In genomic region chr4:156654410-156654809, GRCh38 we compare ENCODE assay signal across 33 cellular contexts.
DNase-seq lines count a peak whose midpoint lies in the region; ATAC-seq, FAIRE-seq and TF ChIP-seq lines count a peak whose summit lies in the region.
"Had no signal": no experiment of that assay in that cellular context is flagged by ENCODE, and none has a peak within 500 bp of the region (broad histone marks: within the 10 kb centered on the region; RNA-seq: fewer than 3 reads in every experiment).

No MANE protein-coding gene starts in this region.

- H3K4me3 Mint-ChIP-seq in MCF 10A (ENCODE audit: unreplicated experiment) (no peak overlapping the region), astrocyte (ENCODE audit: unreplicated experiment) (no peak overlapping the region)
- H3K4me3 Mint-ChIP-seq in activated CD4-positive, alpha-beta memory T cell treated with anti-CD3 and anti-CD28 coated beads, Interleukin-2, amount 10 ng/mL, durations not matched to agents 7 days and 5 days: no peak overlapping the region
- H3K4me3 Mint-ChIP-seq: activated naive CD4-positive, alpha-beta T cell treated with anti-CD3 and anti-CD28 coated beads, Interleukin-2, amount 10 ng/mL, durations not matched to agents 7 days and 5 days; H9; natural killer cell treated with Interleukin-12 subunit alpha and Interleukin-12 subunit beta and Interleukin-15 and Interleukin-18, amount 100 ng/mL, for 72 hours; stimulated activated memory B cell treated with anti-CD40 and anti-IgM and Interleukin-4, amounts not matched to agents 10 μg/mL and 1 μg/mL and 100 μg/mL, for 72 hours; T-cell had no signal

- H3K79me2 ChIP-seq in mammary epithelial cell (ENCODE audit: insufficient read depth, low read length) (no peaks in the 10 kb centered on the region), astrocyte (ENCODE audit: insufficient read depth, low read length) (no peaks in the 10 kb centered on the region)

- H2AFZ ChIP-seq in mammary epithelial cell (ENCODE audit: low read depth, low read length) (no peak overlapping the region), astrocyte (ENCODE audit: low read depth, low read length) (no peak overlapping the region)

- no peak for TF ChIP-seq CTCF in MCF 10A (IDR thresholded peaks at IDR 0.05; ENCODE audit: unreplicated experiment)
- no peak for TF ChIP-seq CTCF in mammary epithelial cell (conservative IDR thresholded peaks at IDR 0.05 in 1 of 2, IDR thresholded peaks at IDR 0.05 in 1 of 2; ENCODE audit: extremely low read depth in 1 of 2, insufficient read depth in 1 of 2, low read depth in 1 of 2, low read length in 2 of 2)
- TF ChIP-seq CTCF in astrocyte (IDR thresholded peaks at IDR 0.05; ENCODE audit: insufficient read depth, low read depth, low read length): no peak

- H3K36me3 ChIP-seq in mammary epithelial cell (ENCODE audit: insufficient read depth, low read length): no peaks in the 10 kb centered on the region
- no peaks in the 10 kb centered on the region for H3K36me3 ChIP-seq in astrocyte (ENCODE audit: insufficient read depth, low read length)
- H3K36me3 ChIP-seq: BE2C, gastroesophageal sphincter, ovary, spleen had no signal

- peaks cover 7% of the 10 kb centered on the region for H3K4me1 Mint-ChIP-seq in MCF 10A (ENCODE audit: insufficient read depth, unreplicated experiment)
- H3K4me1 Mint-ChIP-seq in astrocyte (ENCODE audit: low read depth, unreplicated experiment): peaks cover 3% of the 10 kb centered on the region
- H3K4me1 Mint-ChIP-seq in activated CD4-positive, alpha-beta memory T cell treated with anti-CD3 and anti-CD28 coated beads, Interleukin-2, amount 10 ng/mL, durations not matched to agents 7 days and 5 days: no peaks in the 10 kb centered on the region
- H3K4me1 Mint-ChIP-seq: activated naive CD4-positive, alpha-beta T cell treated with anti-CD3 and anti-CD28 coated beads, Interleukin-2, amount 10 ng/mL, durations not matched to agents 7 days and 5 days; stimulated activated memory B cell treated with anti-CD40 and anti-IgM and Interleukin-4, amounts not matched to agents 10 μg/mL and 1 μg/mL and 100 μg/mL, for 72 hours; T-cell had no signal

- POLR2A ChIA-PET in MCF 10A (lab: Yijun Ruan, JAX): no interaction called here
- POLR2A ChIA-PET in activated CD4-positive, alpha-beta memory T cell treated with anti-CD3 and anti-CD28 coated beads, Interleukin-2, amount 10 ng/mL, durations not matched to agents 7 days and 5 days (lab: Charles Lee): no interaction called here

- dilution Hi-C loops in mammary epithelial cell (cut with HindIII; ENCODE audit: low sequenced_read_pairs): no loop called here

- no peaks in the 10 kb centered on the region for H4K20me1 ChIP-seq in mammary epithelial cell (ENCODE audit: insufficient read depth, low read length)
- no peaks in the 10 kb centered on the region for H4K20me1 ChIP-seq in astrocyte (ENCODE audit: insufficient read depth, low read length)

- H3K4me1 ChIP-seq in mammary epithelial cell (ENCODE audit: insufficient read depth, low read length) (peaks cover 7% of the 10 kb centered on the region), astrocyte (ENCODE audit: insufficient read depth, low read length) (no peaks in the 10 kb centered on the region)
- H3K4me1 ChIP-seq: A549, BE2C, gastroesophageal sphincter, spleen had no signal

- in situ Hi-C loops in mammary epithelial cell (cut with MboI; ENCODE audit: low sequenced_read_pairs in 2 of 2): no loop called here

- ATAC-seq in GM18511 (IDR thresholded peaks at IDR 0.05; ENCODE audit: unreplicated experiment): no peak
- no peak for ATAC-seq in GM18907 (IDR thresholded peaks at IDR 0.05; ENCODE audit: unreplicated experiment)
- ATAC-seq: A549; gastroesophageal sphincter; natural killer cell treated with Interleukin-12 subunit alpha and Interleukin-12 subunit beta and Interleukin-15 and Interleukin-18, amount 100 ng/mL, for 72 hours; stimulated activated memory B cell treated with anti-CD40 and anti-IgM and Interleukin-4, amounts not matched to agents 10 μg/mL and 1 μg/mL and 100 μg/mL, for 72 hours; T-cell had no signal

- CTCF ChIA-PET in MCF 10A (lab: Yijun Ruan, JAX): no interaction called here
- CTCF ChIA-PET in mammary epithelial cell (lab: Charles Lee; ENCODE audit: low non-redundant PET): no interaction called here
- CTCF ChIA-PET in activated CD4-positive, alpha-beta memory T cell treated with anti-CD3 and anti-CD28 coated beads, Interleukin-2, amount 10 ng/mL, durations not matched to agents 7 days and 5 days (lab: Charles Lee): no interaction called here

- BruUV-seq in MCF 10A (replicated peaks; lab: Mats Ljungman, UMichigan): no TSS peak
- no TSS peak for BruUV-seq in mammary epithelial cell (replicated peaks; lab: Mats Ljungman, UMichigan)

- H3K9me3 ChIP-seq in mammary epithelial cell (replicated peaks; ENCODE audit: insufficient read depth, low read length) (no peaks in the 10 kb centered on the region), astrocyte (ENCODE audit: insufficient read depth, low read depth, low read length) (no peaks in the 10 kb centered on the region)
- H3K9me3 ChIP-seq: A549, BE2C, gastroesophageal sphincter, ovary had no signal

- intact Hi-C loops in MCF 10A (cut with micrococcal nuclease) (no loop called here), mammary epithelial cell (cut with micrococcal nuclease) (no loop called here)

- H3K27ac Mint-ChIP-seq in MCF 10A (ENCODE audit: low read depth, unreplicated experiment): no peak overlapping the region
- no peak overlapping the region for H3K27ac Mint-ChIP-seq in astrocyte (ENCODE audit: unreplicated experiment)
- no peak overlapping the region for H3K27ac Mint-ChIP-seq in activated CD4-positive, alpha-beta memory T cell treated with anti-CD3 and anti-CD28 coated beads, Interleukin-2, amount 10 ng/mL, durations not matched to agents 7 days and 5 days
- H3K27ac Mint-ChIP-seq: activated naive CD4-positive, alpha-beta T cell treated with anti-CD3 and anti-CD28 coated beads, Interleukin-2, amount 10 ng/mL, durations not matched to agents 7 days and 5 days; H9; natural killer cell treated with Interleukin-12 subunit alpha and Interleukin-12 subunit beta and Interleukin-15 and Interleukin-18, amount 100 ng/mL, for 72 hours; stimulated activated memory B cell treated with anti-CD40 and anti-IgM and Interleukin-4, amounts not matched to agents 10 μg/mL and 1 μg/mL and 100 μg/mL, for 72 hours; T-cell had no signal

- no peaks in the 10 kb centered on the region for H3K27me3 Mint-ChIP-seq in MCF 10A (ENCODE audit: insufficient read depth, unreplicated experiment)
- H3K27me3 Mint-ChIP-seq in astrocyte (ENCODE audit: low read depth, unreplicated experiment): no peaks in the 10 kb centered on the region
- H3K27me3 Mint-ChIP-seq in activated CD4-positive, alpha-beta memory T cell treated with anti-CD3 and anti-CD28 coated beads, Interleukin-2, amount 10 ng/mL, durations not matched to agents 7 days and 5 days: no peaks in the 10 kb centered on the region
- H3K27me3 Mint-ChIP-seq: activated naive CD4-positive, alpha-beta T cell treated with anti-CD3 and anti-CD28 coated beads, Interleukin-2, amount 10 ng/mL, durations not matched to agents 7 days and 5 days; natural killer cell treated with Interleukin-12 subunit alpha and Interleukin-12 subunit beta and Interleukin-15 and Interleukin-18, amount 100 ng/mL, for 72 hours; stimulated activated memory B cell treated with anti-CD40 and anti-IgM and Interleukin-4, amounts not matched to agents 10 μg/mL and 1 μg/mL and 100 μg/mL, for 72 hours; T-cell had no signal

- no peak overlapping the region for H3K4me2 ChIP-seq in mammary epithelial cell (ENCODE audit: insufficient read depth, low read depth, low read length)
- no peak overlapping the region for H3K4me2 ChIP-seq in astrocyte (ENCODE audit: low read length)
- H3K4me2 ChIP-seq: A549 had no signal

- no peak overlapping the region for H3K27ac ChIP-seq in mammary epithelial cell (ENCODE audit: insufficient read depth, low read depth, low read length)
- no peak overlapping the region for H3K27ac ChIP-seq in astrocyte (ENCODE audit: low read depth, low read length)
- H3K27ac ChIP-seq: A549, gastroesophageal sphincter, ovary, spleen had no signal

- peak; percentile 7 for DNase-seq in MCF 10A (ENCODE audit: unreplicated experiment)
- no peak for DNase-seq in mammary epithelial cell
- DNase-seq in NCI-H526 treated with DMSO at 0.1 percent for 48 hours (lab: John Stamatoyannopoulos, UW): peak; percentile 53
- DNase-seq in astrocyte (ENCODE audit: low read depth): peak; percentile 82
- no peak for DNase-seq in midbrain (lab: John Stamatoyannopoulos, UW)
- DNase-seq in activated CD4-positive, alpha-beta memory T cell treated with anti-CD3 and anti-CD28 coated beads, Interleukin-2, amount 10 ng/mL, durations not matched to agents 7 days and 5 days: no peak
- DNase-seq: activated CD4-positive, alpha-beta T cell treated with anti-CD3 and anti-CD28 coated beads for 48 hours; activated naive CD4-positive, alpha-beta T cell treated with anti-CD3 and anti-CD28 coated beads, Interleukin-2, amount 10 ng/mL, durations not matched to agents 7 days and 5 days; amniotic stem cell; BE2C; central memory CD4-positive, alpha-beta T cell; dermis blood vessel endothelial cell; DND-41; H9; IMR-90; islet precursor cell; MM.1S; NCI-H146; NCI-H2171; NCI-H774; ovary; Right ventricle myocardium superior; spleen; stimulated activated CD4-positive, alpha-beta T cell treated with anti-CD3 and anti-CD28 coated beads, Interleukin-4, amount 100 ng/mL, for 1 hour; T-cell had no signal

- H3K9ac ChIP-seq in mammary epithelial cell (ENCODE audit: insufficient read depth, low read length) (no peak overlapping the region), astrocyte (ENCODE audit: low read length) (no peak overlapping the region)

- no peaks in the 10 kb centered on the region for H3K27me3 ChIP-seq in mammary epithelial cell (ENCODE audit: insufficient read depth, low read length)
- H3K27me3 ChIP-seq in astrocyte (ENCODE audit: insufficient read depth, low read length): no peaks in the 10 kb centered on the region
- H3K27me3 ChIP-seq: BE2C, gastroesophageal sphincter, ovary, spleen had no signal

- FAIRE-seq in astrocyte (lab: Jason Lieb, UNC): no peak
- FAIRE-seq: A549, endometrium, GM12891 had no signal

- H3K9me3 Mint-ChIP-seq in MCF 10A (ENCODE audit: unreplicated experiment) (peaks cover 21% of the 10 kb centered on the region), astrocyte (ENCODE audit: unreplicated experiment) (peaks cover 3% of the 10 kb centered on the region)
- H3K9me3 Mint-ChIP-seq in activated CD4-positive, alpha-beta memory T cell treated with anti-CD3 and anti-CD28 coated beads, Interleukin-2, amount 10 ng/mL, durations not matched to agents 7 days and 5 days: peaks cover 2% of the 10 kb centered on the region

- 89% methylated on average over 5 of the region's 5 CpGs for WGBS in mammary epithelial cell (ENCODE audit: low coverage, missing lambda C conversion rate)

- H3K36me3 Mint-ChIP-seq in MCF 10A (ENCODE audit: insufficient read depth, unreplicated experiment) (no peaks in the 10 kb centered on the region), astrocyte (ENCODE audit: low read depth, unreplicated experiment) (no peaks in the 10 kb centered on the region)
- no peaks in the 10 kb centered on the region for H3K36me3 Mint-ChIP-seq in activated CD4-positive, alpha-beta memory T cell treated with anti-CD3 and anti-CD28 coated beads, Interleukin-2, amount 10 ng/mL, durations not matched to agents 7 days and 5 days (ENCODE audit: low read depth)
- H3K36me3 Mint-ChIP-seq: activated naive CD4-positive, alpha-beta T cell treated with anti-CD3 and anti-CD28 coated beads, Interleukin-2, amount 10 ng/mL, durations not matched to agents 7 days and 5 days; stimulated activated memory B cell treated with anti-CD40 and anti-IgM and Interleukin-4, amounts not matched to agents 10 μg/mL and 1 μg/mL and 100 μg/mL, for 72 hours; T-cell had no signal

- H3K4me3 ChIP-seq in mammary epithelial cell (replicated peaks in 1 of 3; ENCODE audit: insufficient read depth in 1 of 3, low read depth in 2 of 3, low read length in 3 of 3): no peak overlapping the region
- no peak overlapping the region for H3K4me3 ChIP-seq in astrocyte (ENCODE audit: insufficient read depth, low read depth, low read length)
- H3K4me3 ChIP-seq: A549, gastroesophageal sphincter, ovary, spleen had no signal

Comparison
In these comparisons a context has a peak if more than half of its experiments do, and no peak if none do; other contexts are left out.
1. DNase-seq: peak in MCF 10A (single experiment), NCI-H526 treated with DMSO at 0.1 percent for 48 hours (single experiment) and astrocyte (single experiment); none in mammary epithelial cell (single experiment), midbrain (single experiment) and activated CD4-positive, alpha-beta memory T cell treated with anti-CD3 and anti-CD28 coated beads, Interleukin-2, amount 10 ng/mL, durations not matched to agents 7 days and 5 days (single experiment).